ENCODE assay signal across 1 cellular context in the genomic region with DNA sequence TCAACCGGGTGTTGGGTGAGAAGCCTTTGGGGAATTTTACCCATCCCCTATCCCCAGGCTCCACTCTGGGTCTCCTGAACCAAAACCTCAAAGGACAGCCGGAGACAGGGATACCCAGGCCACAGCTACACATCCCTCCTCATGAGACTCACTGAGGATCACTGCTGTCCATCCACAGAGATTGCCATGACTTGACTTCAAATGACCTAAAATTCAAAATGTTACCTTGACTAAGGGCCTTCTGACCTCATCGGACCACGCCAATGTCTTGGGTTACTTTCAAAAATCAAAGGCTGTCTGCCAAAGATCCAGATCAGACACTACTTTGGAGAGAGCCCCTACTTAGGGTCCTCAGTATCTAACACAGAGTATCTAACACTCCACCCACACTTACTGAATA.
TF ChIP-seq lines count a peak whose summit lies in the region.

No MANE protein-coding gene starts in this region.

TF ChIP-seq in GM23338, 12 proteins besides CTCF, POLR2A, EP300 and RAD21 (continued from another document):
- TF ChIP-seq, protein P1, sequence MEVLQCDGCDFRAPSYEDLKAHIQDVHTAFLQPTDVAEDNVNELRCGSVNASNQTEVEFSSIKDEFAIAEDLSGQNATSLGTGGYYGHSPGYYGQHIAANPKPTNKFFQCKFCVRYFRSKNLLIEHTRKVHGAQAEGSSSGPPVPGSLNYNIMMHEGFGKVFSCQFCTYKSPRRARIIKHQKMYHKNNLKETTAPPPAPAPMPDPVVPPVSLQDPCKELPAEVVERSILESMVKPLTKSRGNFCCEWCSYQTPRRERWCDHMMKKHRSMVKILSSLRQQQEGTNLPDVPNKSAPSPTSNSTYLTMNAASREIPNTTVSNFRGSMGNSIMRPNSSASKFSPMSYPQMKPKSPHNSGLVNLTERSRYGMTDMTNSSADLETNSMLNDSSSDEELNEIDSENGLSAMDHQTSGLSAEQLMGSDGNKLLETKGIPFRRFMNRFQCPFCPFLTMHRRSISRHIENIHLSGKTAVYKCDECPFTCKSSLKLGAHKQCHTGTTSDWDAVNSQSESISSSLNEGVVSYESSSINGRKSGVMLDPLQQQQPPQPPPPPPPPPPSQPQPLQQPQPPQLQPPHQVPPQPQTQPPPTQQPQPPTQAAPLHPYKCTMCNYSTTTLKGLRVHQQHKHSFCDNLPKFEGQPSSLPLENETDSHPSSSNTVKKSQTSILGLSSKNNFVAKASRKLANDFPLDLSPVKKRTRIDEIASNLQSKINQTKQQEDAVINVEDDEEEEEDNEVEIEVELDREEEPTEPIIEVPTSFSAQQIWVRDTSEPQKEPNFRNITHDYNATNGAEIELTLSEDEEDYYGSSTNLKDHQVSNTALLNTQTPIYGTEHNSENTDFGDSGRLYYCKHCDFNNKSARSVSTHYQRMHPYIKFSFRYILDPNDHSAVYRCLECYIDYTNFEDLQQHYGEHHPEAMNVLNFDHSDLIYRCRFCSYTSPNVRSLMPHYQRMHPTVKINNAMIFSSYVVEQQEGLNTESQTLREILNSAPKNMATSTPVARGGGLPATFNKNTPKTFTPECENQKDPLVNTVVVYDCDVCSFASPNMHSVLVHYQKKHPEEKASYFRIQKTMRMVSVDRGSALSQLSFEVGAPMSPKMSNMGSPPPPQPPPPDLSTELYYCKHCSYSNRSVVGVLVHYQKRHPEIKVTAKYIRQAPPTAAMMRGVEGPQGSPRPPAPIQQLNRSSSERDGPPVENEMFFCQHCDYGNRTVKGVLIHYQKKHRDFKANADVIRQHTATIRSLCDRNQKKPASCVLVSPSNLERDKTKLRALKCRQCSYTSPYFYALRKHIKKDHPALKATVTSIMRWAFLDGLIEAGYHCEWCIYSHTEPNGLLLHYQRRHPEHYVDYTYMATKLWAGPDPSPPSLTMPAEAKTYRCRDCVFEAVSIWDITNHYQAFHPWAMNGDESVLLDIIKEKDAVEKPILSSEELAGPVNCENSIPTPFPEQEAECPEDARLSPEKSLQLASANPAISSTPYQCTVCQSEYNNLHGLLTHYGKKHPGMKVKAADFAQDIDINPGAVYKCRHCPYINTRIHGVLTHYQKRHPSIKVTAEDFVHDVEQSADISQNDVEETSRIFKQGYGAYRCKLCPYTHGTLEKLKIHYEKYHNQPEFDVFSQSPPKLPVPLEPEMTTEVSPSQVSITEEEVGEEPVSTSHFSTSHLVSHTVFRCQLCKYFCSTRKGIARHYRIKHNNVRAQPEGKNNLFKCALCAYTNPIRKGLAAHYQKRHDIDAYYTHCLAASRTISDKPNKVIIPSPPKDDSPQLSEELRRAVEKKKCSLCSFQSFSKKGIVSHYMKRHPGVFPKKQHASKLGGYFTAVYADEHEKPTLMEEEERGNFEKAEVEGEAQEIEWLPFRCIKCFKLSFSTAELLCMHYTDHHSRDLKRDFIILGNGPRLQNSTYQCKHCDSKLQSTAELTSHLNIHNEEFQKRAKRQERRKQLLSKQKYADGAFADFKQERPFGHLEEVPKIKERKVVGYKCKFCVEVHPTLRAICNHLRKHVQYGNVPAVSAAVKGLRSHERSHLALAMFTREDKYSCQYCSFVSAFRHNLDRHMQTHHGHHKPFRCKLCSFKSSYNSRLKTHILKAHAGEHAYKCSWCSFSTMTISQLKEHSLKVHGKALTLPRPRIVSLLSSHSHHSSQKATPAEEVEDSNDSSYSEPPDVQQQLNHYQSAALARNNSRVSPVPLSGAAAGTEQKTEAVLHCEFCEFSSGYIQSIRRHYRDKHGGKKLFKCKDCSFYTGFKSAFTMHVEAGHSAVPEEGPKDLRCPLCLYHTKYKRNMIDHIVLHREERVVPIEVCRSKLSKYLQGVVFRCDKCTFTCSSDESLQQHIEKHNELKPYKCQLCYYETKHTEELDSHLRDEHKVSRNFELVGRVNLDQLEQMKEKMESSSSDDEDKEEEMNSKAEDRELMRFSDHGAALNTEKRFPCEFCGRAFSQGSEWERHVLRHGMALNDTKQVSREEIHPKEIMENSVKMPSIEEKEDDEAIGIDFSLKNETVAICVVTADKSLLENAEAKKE (CRISPR knock-in tag; IDR thresholded peaks at IDR 0.05): no peak
- TF ChIP-seq, protein P2, sequence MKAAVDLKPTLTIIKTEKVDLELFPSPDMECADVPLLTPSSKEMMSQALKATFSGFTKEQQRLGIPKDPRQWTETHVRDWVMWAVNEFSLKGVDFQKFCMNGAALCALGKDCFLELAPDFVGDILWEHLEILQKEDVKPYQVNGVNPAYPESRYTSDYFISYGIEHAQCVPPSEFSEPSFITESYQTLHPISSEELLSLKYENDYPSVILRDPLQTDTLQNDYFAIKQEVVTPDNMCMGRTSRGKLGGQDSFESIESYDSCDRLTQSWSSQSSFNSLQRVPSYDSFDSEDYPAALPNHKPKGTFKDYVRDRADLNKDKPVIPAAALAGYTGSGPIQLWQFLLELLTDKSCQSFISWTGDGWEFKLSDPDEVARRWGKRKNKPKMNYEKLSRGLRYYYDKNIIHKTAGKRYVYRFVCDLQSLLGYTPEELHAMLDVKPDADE (IDR thresholded peaks at IDR 0.05): no peak
- TF ChIP-seq ZNF331 (CRISPR knock-in tag; IDR thresholded peaks at IDR 0.05; ENCODE audit: low read depth): no peak
